In the genomic region with DNA sequence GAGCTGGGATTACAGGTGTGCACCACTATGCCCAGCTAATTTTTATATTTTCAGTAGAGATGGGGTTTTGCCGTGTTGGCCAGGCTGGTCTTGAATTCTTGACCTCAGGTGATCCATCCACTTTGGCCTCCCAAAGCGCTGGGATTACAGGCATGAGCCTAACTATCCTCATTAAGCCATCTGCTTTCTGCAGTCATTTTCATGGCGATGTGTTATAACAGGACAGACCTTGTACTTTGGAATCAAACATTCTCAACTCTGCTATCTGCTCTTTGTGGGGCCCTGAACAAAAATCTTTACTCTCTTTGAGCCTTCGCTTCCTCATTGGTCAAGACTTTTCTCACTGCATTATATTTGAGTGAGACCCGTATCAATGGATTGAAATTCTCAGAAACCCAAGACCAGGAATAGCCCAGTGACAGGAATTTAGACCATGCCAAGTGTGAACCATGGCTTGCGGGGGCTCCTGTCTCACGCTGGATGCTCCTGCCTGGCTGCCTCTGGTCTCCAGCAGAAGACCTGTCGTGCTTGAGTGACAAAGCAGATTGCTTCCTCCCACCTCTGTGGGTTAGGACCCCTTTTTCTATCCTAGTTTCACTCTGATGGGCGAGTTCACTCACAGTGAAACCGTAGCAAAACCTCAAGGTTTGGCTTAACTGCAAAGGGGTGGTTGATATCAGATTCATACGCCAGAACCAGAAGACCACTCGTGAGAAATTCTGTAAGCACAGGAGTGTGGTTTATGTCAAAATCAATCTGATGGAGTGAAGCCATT, we compare ENCODE assay signal across 1 cellular context.
TF ChIP-seq lines count a peak whose summit lies in the region.

No MANE protein-coding gene starts in this region.

TF ChIP-seq in HepG2, 621 proteins besides CTCF, POLR2A, EP300 and RAD21 (continued from another document):
- TF ChIP-seq, protein P1, sequence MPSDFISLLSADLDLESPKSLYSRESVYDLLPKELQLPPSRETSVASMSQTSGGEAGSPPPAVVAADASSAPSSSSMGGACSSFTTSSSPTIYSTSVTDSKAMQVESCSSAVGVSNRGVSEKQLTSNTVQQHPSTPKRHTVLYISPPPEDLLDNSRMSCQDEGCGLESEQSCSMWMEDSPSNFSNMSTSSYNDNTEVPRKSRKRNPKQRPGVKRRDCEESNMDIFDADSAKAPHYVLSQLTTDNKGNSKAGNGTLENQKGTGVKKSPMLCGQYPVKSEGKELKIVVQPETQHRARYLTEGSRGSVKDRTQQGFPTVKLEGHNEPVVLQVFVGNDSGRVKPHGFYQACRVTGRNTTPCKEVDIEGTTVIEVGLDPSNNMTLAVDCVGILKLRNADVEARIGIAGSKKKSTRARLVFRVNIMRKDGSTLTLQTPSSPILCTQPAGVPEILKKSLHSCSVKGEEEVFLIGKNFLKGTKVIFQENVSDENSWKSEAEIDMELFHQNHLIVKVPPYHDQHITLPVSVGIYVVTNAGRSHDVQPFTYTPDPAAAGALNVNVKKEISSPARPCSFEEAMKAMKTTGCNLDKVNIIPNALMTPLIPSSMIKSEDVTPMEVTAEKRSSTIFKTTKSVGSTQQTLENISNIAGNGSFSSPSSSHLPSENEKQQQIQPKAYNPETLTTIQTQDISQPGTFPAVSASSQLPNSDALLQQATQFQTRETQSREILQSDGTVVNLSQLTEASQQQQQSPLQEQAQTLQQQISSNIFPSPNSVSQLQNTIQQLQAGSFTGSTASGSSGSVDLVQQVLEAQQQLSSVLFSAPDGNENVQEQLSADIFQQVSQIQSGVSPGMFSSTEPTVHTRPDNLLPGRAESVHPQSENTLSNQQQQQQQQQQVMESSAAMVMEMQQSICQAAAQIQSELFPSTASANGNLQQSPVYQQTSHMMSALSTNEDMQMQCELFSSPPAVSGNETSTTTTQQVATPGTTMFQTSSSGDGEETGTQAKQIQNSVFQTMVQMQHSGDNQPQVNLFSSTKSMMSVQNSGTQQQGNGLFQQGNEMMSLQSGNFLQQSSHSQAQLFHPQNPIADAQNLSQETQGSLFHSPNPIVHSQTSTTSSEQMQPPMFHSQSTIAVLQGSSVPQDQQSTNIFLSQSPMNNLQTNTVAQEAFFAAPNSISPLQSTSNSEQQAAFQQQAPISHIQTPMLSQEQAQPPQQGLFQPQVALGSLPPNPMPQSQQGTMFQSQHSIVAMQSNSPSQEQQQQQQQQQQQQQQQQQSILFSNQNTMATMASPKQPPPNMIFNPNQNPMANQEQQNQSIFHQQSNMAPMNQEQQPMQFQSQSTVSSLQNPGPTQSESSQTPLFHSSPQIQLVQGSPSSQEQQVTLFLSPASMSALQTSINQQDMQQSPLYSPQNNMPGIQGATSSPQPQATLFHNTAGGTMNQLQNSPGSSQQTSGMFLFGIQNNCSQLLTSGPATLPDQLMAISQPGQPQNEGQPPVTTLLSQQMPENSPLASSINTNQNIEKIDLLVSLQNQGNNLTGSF (CRISPR knock-in tag; IDR thresholded peaks at IDR 0.05), result no peak
- TF ChIP-seq, protein P2, sequence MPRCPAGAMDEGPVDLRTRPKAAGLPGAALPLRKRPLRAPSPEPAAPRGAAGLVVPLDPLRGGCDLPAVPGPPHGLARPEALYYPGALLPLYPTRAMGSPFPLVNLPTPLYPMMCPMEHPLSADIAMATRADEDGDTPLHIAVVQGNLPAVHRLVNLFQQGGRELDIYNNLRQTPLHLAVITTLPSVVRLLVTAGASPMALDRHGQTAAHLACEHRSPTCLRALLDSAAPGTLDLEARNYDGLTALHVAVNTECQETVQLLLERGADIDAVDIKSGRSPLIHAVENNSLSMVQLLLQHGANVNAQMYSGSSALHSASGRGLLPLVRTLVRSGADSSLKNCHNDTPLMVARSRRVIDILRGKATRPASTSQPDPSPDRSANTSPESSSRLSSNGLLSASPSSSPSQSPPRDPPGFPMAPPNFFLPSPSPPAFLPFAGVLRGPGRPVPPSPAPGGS (CRISPR knock-in tag; IDR thresholded peaks at IDR 0.05), result no peak
- TF ChIP-seq MLLT10 (CRISPR knock-in tag; IDR thresholded peaks at IDR 0.05) (no peak), ZNF20 (CRISPR knock-in tag; IDR thresholded peaks at IDR 0.05) (no peak), ZFP36 (IDR thresholded peaks at IDR 0.05; ENCODE audit: borderline replicate concordance, low read depth, low read length, partially characterized antibody) (no peak), ZKSCAN5 (CRISPR knock-in tag; IDR thresholded peaks at IDR 0.05) (peak; percentile 95), SNRNP70 (IDR thresholded peaks at IDR 0.05; ENCODE audit: low read depth, low read length) (no peak), FOXA3 (CRISPR knock-in tag; IDR thresholded peaks at IDR 0.05) (no peak), SMAD9 (CRISPR knock-in tag; IDR thresholded peaks at IDR 0.05) (no peak), FOSL1 (CRISPR knock-in tag; IDR thresholded peaks at IDR 0.05; ENCODE audit: borderline replicate concordance) (no peak), ZNF563 (CRISPR knock-in tag; IDR thresholded peaks at IDR 0.05) (no peak), ZSCAN21 (CRISPR knock-in tag; IDR thresholded peaks at IDR 0.05; ENCODE audit: borderline replicate concordance) (no peak), ASH2L (IDR thresholded peaks at IDR 0.05; ENCODE audit: insufficient read length, low read depth, low read length) (no peak), TOE1 (CRISPR knock-in tag; IDR thresholded peaks at IDR 0.05) (no peak), ZNF510 (CRISPR knock-in tag; IDR thresholded peaks at IDR 0.05; ENCODE audit: low read depth) (no peak), SALL2 (CRISPR knock-in tag; IDR thresholded peaks at IDR 0.05) (no peak), ATF7-NPFF (CRISPR knock-in tag; IDR thresholded peaks at IDR 0.05; ENCODE audit: low read depth) (no peak), PRMT3 (CRISPR knock-in tag; IDR thresholded peaks at IDR 0.05; ENCODE audit: borderline replicate concordance, low read depth) (no peak), ZFAT (CRISPR knock-in tag; conservative IDR thresholded peaks at IDR 0.05) (no peak), NR2C2 (CRISPR knock-in tag; IDR thresholded peaks at IDR 0.05; ENCODE audit: borderline replicate concordance) (no peak), KLF15 (CRISPR knock-in tag; IDR thresholded peaks at IDR 0.05; ENCODE audit: borderline replicate concordance) (no peak), KLF6 (CRISPR knock-in tag; IDR thresholded peaks at IDR 0.05) (no peak), FOXM1 (CRISPR knock-in tag; IDR thresholded peaks at IDR 0.05) (no peak), MYNN (CRISPR knock-in tag; IDR thresholded peaks at IDR 0.05; ENCODE audit: low read depth) (no peak), ATF7 (IDR thresholded peaks at IDR 0.05) (no peak), ATF7 (CRISPR knock-in tag; IDR thresholded peaks at IDR 0.05) (no peak), SAP130 (CRISPR knock-in tag; IDR thresholded peaks at IDR 0.05; ENCODE audit: low read depth) (peak; percentile 37; the same call in 1 of the 2 replicates), CC2D1A (CRISPR knock-in tag; IDR thresholded peaks at IDR 0.05) (no peak), ZNF547 (CRISPR knock-in tag; IDR thresholded peaks at IDR 0.05) (no peak)
- TF ChIP-seq, protein P3, sequence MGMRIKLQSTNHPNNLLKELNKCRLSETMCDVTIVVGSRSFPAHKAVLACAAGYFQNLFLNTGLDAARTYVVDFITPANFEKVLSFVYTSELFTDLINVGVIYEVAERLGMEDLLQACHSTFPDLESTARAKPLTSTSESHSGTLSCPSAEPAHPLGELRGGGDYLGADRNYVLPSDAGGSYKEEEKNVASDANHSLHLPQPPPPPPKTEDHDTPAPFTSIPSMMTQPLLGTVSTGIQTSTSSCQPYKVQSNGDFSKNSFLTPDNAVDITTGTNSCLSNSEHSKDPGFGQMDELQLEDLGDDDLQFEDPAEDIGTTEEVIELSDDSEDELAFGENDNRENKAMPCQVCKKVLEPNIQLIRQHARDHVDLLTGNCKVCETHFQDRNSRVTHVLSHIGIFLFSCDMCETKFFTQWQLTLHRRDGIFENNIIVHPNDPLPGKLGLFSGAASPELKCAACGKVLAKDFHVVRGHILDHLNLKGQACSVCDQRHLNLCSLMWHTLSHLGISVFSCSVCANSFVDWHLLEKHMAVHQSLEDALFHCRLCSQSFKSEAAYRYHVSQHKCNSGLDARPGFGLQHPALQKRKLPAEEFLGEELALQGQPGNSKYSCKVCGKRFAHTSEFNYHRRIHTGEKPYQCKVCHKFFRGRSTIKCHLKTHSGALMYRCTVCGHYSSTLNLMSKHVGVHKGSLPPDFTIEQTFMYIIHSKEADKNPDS (CRISPR knock-in tag; IDR thresholded peaks at IDR 0.05), result no peak
- TF ChIP-seq, protein P4, sequence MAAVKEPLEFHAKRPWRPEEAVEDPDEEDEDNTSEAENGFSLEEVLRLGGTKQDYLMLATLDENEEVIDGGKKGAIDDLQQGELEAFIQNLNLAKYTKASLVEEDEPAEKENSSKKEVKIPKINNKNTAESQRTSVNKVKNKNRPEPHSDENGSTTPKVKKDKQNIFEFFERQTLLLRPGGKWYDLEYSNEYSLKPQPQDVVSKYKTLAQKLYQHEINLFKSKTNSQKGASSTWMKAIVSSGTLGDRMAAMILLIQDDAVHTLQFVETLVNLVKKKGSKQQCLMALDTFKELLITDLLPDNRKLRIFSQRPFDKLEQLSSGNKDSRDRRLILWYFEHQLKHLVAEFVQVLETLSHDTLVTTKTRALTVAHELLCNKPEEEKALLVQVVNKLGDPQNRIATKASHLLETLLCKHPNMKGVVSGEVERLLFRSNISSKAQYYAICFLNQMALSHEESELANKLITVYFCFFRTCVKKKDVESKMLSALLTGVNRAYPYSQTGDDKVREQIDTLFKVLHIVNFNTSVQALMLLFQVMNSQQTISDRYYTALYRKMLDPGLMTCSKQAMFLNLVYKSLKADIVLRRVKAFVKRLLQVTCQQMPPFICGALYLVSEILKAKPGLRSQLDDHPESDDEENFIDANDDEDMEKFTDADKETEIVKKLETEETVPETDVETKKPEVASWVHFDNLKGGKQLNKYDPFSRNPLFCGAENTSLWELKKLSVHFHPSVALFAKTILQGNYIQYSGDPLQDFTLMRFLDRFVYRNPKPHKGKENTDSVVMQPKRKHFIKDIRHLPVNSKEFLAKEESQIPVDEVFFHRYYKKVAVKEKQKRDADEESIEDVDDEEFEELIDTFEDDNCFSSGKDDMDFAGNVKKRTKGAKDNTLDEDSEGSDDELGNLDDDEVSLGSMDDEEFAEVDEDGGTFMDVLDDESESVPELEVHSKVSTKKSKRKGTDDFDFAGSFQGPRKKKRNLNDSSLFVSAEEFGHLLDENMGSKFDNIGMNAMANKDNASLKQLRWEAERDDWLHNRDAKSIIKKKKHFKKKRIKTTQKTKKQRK (IDR thresholded peaks at IDR 0.05; ENCODE audit: low read length), result no peak
- TF ChIP-seq, protein P5, sequence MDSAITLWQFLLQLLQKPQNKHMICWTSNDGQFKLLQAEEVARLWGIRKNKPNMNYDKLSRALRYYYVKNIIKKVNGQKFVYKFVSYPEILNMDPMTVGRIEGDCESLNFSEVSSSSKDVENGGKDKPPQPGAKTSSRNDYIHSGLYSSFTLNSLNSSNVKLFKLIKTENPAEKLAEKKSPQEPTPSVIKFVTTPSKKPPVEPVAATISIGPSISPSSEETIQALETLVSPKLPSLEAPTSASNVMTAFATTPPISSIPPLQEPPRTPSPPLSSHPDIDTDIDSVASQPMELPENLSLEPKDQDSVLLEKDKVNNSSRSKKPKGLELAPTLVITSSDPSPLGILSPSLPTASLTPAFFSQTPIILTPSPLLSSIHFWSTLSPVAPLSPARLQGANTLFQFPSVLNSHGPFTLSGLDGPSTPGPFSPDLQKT (CRISPR knock-in tag; IDR thresholded peaks at IDR 0.05; ENCODE audit: borderline replicate concordance), result no peak
- TF ChIP-seq, protein P6, sequence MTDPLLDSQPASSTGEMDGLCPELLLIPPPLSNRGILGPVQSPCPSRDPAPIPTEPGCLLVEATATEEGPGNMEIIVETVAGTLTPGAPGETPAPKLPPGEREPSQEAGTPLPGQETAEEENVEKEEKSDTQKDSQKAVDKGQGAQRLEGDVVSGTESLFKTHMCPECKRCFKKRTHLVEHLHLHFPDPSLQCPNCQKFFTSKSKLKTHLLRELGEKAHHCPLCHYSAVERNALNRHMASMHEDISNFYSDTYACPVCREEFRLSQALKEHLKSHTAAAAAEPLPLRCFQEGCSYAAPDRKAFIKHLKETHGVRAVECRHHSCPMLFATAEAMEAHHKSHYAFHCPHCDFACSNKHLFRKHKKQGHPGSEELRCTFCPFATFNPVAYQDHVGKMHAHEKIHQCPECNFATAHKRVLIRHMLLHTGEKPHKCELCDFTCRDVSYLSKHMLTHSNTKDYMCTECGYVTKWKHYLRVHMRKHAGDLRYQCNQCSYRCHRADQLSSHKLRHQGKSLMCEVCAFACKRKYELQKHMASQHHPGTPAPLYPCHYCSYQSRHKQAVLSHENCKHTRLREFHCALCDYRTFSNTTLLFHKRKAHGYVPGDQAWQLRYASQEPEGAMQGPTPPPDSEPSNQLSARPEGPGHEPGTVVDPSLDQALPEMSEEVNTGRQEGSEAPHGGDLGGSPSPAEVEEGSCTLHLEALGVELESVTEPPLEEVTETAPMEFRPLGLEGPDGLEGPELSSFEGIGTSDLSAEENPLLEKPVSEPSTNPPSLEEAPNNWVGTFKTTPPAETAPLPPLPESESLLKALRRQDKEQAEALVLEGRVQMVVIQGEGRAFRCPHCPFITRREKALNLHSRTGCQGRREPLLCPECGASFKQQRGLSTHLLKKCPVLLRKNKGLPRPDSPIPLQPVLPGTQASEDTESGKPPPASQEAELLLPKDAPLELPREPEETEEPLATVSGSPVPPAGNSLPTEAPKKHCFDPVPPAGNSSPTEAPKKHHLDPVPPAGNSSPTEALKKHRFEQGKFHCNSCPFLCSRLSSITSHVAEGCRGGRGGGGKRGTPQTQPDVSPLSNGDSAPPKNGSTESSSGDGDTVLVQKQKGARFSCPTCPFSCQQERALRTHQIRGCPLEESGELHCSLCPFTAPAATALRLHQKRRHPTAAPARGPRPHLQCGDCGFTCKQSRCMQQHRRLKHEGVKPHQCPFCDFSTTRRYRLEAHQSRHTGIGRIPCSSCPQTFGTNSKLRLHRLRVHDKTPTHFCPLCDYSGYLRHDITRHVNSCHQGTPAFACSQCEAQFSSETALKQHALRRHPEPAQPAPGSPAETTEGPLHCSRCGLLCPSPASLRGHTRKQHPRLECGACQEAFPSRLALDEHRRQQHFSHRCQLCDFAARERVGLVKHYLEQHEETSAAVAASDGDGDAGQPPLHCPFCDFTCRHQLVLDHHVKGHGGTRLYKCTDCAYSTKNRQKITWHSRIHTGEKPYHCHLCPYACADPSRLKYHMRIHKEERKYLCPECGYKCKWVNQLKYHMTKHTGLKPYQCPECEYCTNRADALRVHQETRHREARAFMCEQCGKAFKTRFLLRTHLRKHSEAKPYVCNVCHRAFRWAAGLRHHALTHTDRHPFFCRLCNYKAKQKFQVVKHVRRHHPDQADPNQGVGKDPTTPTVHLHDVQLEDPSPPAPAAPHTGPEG (CRISPR knock-in tag; IDR thresholded peaks at IDR 0.05), result no peak
TF ChIP-seq in HepG2: peak in this region for 62.
